8 cellular contexts compared by ENCODE assay signal in genomic region chr11:13772223-13773046, GRCh38.
A peak's percentile ranks its signal among the peaks of the same experiment; 100 is the strongest.
DNase-seq lines count a peak whose midpoint lies in the region; ATAC-seq, FAIRE-seq and TF ChIP-seq lines count a peak whose summit lies in the region.

No MANE protein-coding gene starts in this region.

- peak; percentile 81 for TF ChIP-seq CTCF in C4-2B (conservative IDR thresholded peaks at IDR 0.05)
- TF ChIP-seq CTCF in GM12865 (IDR thresholded peaks at IDR 0.05; ENCODE audit: insufficient read depth, low read depth, low read length, missing control alignments), result peak; percentile 37
- TF ChIP-seq CTCF in GM12878 (IDR thresholded peaks at IDR 0.05 in 2 of 3, conservative IDR thresholded peaks at IDR 0.05 in 1 of 3; ENCODE audit: control insufficient read depth in 2 of 3, extremely low read depth in 1 of 3, insufficient read depth in 1 of 3, low read depth in 3 of 3, low read length in 3 of 3), result peak; percentile 24 to 58 (median 54); a peak in 4 of 6 replicates

- RAD21 ChIA-PET in GM12878 (lab: Charles Lee; ENCODE audit: unreplicated experiment), result interaction anchor here (1.1 to 2.2 kb wide), 2 partner anchors 105 to 478 kb away, joined by 3 to 7 read pairs; no protein-coding TSS in a partner anchor

- BruUV-seq in GM12878 (replicated peaks; lab: Mats Ljungman, UMichigan), result no TSS peak

- intact Hi-C loops in GM12878 (cut with micrococcal nuclease; ENCODE audit: unreplicated experiment), result loop anchor here (1.0 to 5.0 kb wide), 3 partner anchors 178 to 477 kb away; no protein-coding TSS in a partner anchor

- FAIRE-seq in GM12878 (lab: Jason Lieb, UNC), result no peak

- H4K20me1 ChIP-seq in GM12878 (ENCODE audit: control insufficient read depth, insufficient read depth), result no peaks in the 10 kb centered on the region

- 16% methylated on average over 5 of the region's 5 CpGs for WGBS in GM12878 (ENCODE audit: insufficient coverage, insufficient replicate concordance, low lambda C conversion rate, missing lambda C conversion rate)

- no peaks in the 10 kb centered on the region for H3K79me2 ChIP-seq in GM12878 (ENCODE audit: control insufficient read depth, insufficient read depth, low read length)

- peak; percentile 71 for ATAC-seq in HG03520 (IDR thresholded peaks at IDR 0.05; ENCODE audit: unreplicated experiment)
- ATAC-seq in GM12878, result peak; percentile 88
- ATAC-seq in HG03039 (IDR thresholded peaks at IDR 0.05; ENCODE audit: unreplicated experiment), result no peak

- H2AFZ ChIP-seq in GM12878 (ENCODE audit: control insufficient read depth, low read depth, low read length), result no peak overlapping the region

- POLR2A ChIA-PET in GM12878 (lab: Charles Lee), result no interaction called here

- H3K4me1 ChIP-seq in GM12878 (ENCODE audit: control insufficient read depth, insufficient read depth, low read length), result no peaks in the 10 kb centered on the region

- TF ChIP-seq EP300 in GM12878 (IDR thresholded peaks at IDR 0.05; ENCODE audit: borderline replicate concordance in 1 of 2, control insufficient read depth in 1 of 2, low read depth in 2 of 2, low read length in 2 of 2), result no peak

- TF ChIP-seq RAD21 in GM12878 (IDR thresholded peaks at IDR 0.05; ENCODE audit: insufficient read depth, low read depth, low read length), result peak; percentile 73

- CTCF ChIA-PET in GM12878 (lab: Yijun Ruan, JAX), result interaction anchor here (0.6 to 3.2 kb wide), 24 partner anchors 10 to 1135 kb away, joined by 3 to 20 read pairs (median 4); no protein-coding TSS in a partner anchor

- H3K27me3 ChIP-seq in GM12878 (replicated peaks in 1 of 2; ENCODE audit: control insufficient read depth in 2 of 2, insufficient read depth in 2 of 2, low read length in 1 of 2), result no peaks in the 10 kb centered on the region

- in situ Hi-C loops in GM12878 (cut with MboI), result loop anchor here (5.0 kb wide), 1 partner anchor 475 kb away; no protein-coding TSS in a partner anchor

- no peak overlapping the region for H3K9ac ChIP-seq in GM12878 (ENCODE audit: control insufficient read depth, insufficient read depth, low read length)

- DNase-seq in GM12865 (ENCODE audit: low read depth), result peak; percentile 74
- DNase-seq in NCI-H526 (lab: John Stamatoyannopoulos, UW), result peak; percentile 78 to 89
- peak; percentile 11 for DNase-seq in GM12878 (ENCODE audit: low read depth, low spot score)
- peak; percentile 90 for DNase-seq in left kidney (ENCODE audit: low read depth, low spot score)
- DNase-seq in mesenteric fat pad (ENCODE audit: low spot score), result no peak

- no peak overlapping the region for H3K4me2 ChIP-seq in GM12878 (ENCODE audit: control insufficient read depth, insufficient read depth)

- SMC1A ChIA-PET in GM12878 (lab: Charles Lee; ENCODE audit: uncharacterized antibody, unreplicated experiment), result interaction anchor here (1.1 to 2.6 kb wide), 6 partner anchors 10 to 641 kb away, joined by 3 to 11 read pairs (median 4); no protein-coding TSS in a partner anchor

- no peaks in the 10 kb centered on the region for H3K9me3 ChIP-seq in GM12878 (replicated peaks; ENCODE audit: control insufficient read depth, insufficient read depth, low read length)

- H3K27ac ChIP-seq in C4-2B, result no peak overlapping the region
- H3K27ac ChIP-seq in GM12878 (ENCODE audit: control insufficient read depth, insufficient read depth), result no peak overlapping the region

- H3K4me3 ChIP-seq in GM12865 (ENCODE audit: low read depth, low read length) (no peak overlapping the region), GM12878 (no peak overlapping the region)

- no peaks in the 10 kb centered on the region for H3K36me3 ChIP-seq in GM12878 (ENCODE audit: control insufficient read depth in 2 of 2, insufficient read depth in 2 of 2, low read length in 1 of 2)

- no peak for TF ChIP-seq POLR2A in GM12878 (IDR thresholded peaks at IDR 0.05; ENCODE audit: low read depth, low read length)

TF ChIP-seq in GM12878, 131 proteins besides CTCF, POLR2A, EP300 and RAD21:
- TF ChIP-seq STAT1 (conservative IDR thresholded peaks at IDR 0.05) (no peak), SMC3 (IDR thresholded peaks at IDR 0.05; ENCODE audit: borderline replicate concordance, low read length) (peak; percentile 63; the same call in 1 of the 2 replicates), E2F4 (IDR thresholded peaks at IDR 0.05; ENCODE audit: low read depth, low read length) (no peak), BCL11A (IDR thresholded peaks at IDR 0.05; ENCODE audit: low read depth, low read length) (no peak)
